Comparison of ENCODE assay signal across 26 cellular contexts in genomic region chr4:183354213-183354612, GRCh38. TPM values are rescaled to one million over a fixed set of nuclear protein-coding genes. Genes with fewer than 3 reads are reported as not detected.
A peak's percentile ranks its signal among the peaks of the same experiment; 100 is the strongest.
DNase-seq lines count a peak whose midpoint lies in the region; TF ChIP-seq lines count a peak whose summit lies in the region.
"Had no signal": no experiment of that assay in that cellular context is flagged by ENCODE, and none has a peak within 500 bp of the region (broad histone marks: within the 10 kb centered on the region; RNA-seq: fewer than 3 reads in every experiment).

No MANE protein-coding gene starts in this region.

- POLR2A ChIA-PET in MCF 10A (lab: Yijun Ruan, JAX) = interaction anchor here (1.6 kb wide), 1 partner anchor 85 kb away, joined by 8 read pairs; no protein-coding TSS in a partner anchor

- intact Hi-C loops in MCF 10A (cut with micrococcal nuclease) = no loop called here
- intact Hi-C loops in breast epithelium (cut with DNase I; ENCODE audit: low total_unique reads) = no loop called here
- intact Hi-C loops in esophagus squamous epithelium (cut with DNase I) = no loop called here
- intact Hi-C loops in prostate gland (cut with DNase I) = no loop called here

- no peaks in the 10 kb centered on the region for H3K36me3 ChIP-seq in breast epithelium
- no peaks in the 10 kb centered on the region for H3K36me3 ChIP-seq in esophagus squamous epithelium
- no peaks in the 10 kb centered on the region for H3K36me3 ChIP-seq in prostate gland
- H3K36me3 ChIP-seq: right atrium auricular region, thoracic aorta had no signal

- peaks cover 1% of the 10 kb centered on the region for H3K36me3 Mint-ChIP-seq in MCF 10A (ENCODE audit: insufficient read depth, unreplicated experiment)
- H3K36me3 Mint-ChIP-seq: stimulated activated effector memory CD8-positive, alpha-beta T cell treated with anti-CD3 and anti-CD28 coated beads, Interleukin-12 subunit alpha, Interleukin-12 subunit beta, amount 100 ng/mL, for 72 hours had no signal

- WGBS in esophagus squamous epithelium, 2 donors = 42 to 71% methylated on average over 9 of the region's 9 CpGs
- 37% methylated on average over 9 of the region's 9 CpGs for WGBS in prostate gland

- H3K9me3 ChIP-seq in breast epithelium (no peaks in the 10 kb centered on the region), esophagus squamous epithelium (no peaks in the 10 kb centered on the region), prostate gland (no peaks in the 10 kb centered on the region)
- H3K9me3 ChIP-seq: right atrium auricular region, thoracic aorta had no signal

- no peaks in the 10 kb centered on the region for H3K4me1 ChIP-seq in breast epithelium
- peaks cover 15 to 84% (median 25%) of the 10 kb centered on the region in 3 donors for H3K4me1 ChIP-seq in esophagus squamous epithelium
- no peaks in the 10 kb centered on the region for H3K4me1 ChIP-seq in prostate gland (replicated peaks)
- H3K4me1 ChIP-seq: right atrium auricular region had no signal

- TF ChIP-seq CTCF in MCF 10A (IDR thresholded peaks at IDR 0.05; ENCODE audit: unreplicated experiment) (no peak), breast epithelium (IDR thresholded peaks at IDR 0.05) (no peak), esophagus squamous epithelium (IDR thresholded peaks at IDR 0.05) (no peak), prostate gland (IDR thresholded peaks at IDR 0.05) (no peak)

- H3K4me3 ChIP-seq in breast epithelium (no peak overlapping the region), esophagus squamous epithelium (no peak overlapping the region), prostate gland (no peak overlapping the region)
- H3K4me3 ChIP-seq: PC-9, right atrium auricular region, thoracic aorta had no signal

- H3K27me3 ChIP-seq in breast epithelium (no peaks in the 10 kb centered on the region), esophagus squamous epithelium (no peaks in the 10 kb centered on the region), prostate gland (replicated peaks; ENCODE audit: insufficient read depth) (no peaks in the 10 kb centered on the region)
- H3K27me3 ChIP-seq: right atrium auricular region had no signal

- H3K9me3 Mint-ChIP-seq in MCF 10A (ENCODE audit: unreplicated experiment) = no peaks in the 10 kb centered on the region
- H3K9me3 Mint-ChIP-seq: activated CD8-positive, alpha-beta T cell treated with anti-CD3 and anti-CD28 coated beads for 36 hours; activated naive CD4-positive, alpha-beta T cell treated with anti-CD3 and anti-CD28 coated beads for 36 hours; activated T-cell treated with anti-CD3 and anti-CD28 coated beads, Interleukin-2, amount 50 U/mL, for 24 hours; central memory CD8-positive, alpha-beta T cell; HFFc6; stimulated activated effector memory CD8-positive, alpha-beta T cell treated with anti-CD3 and anti-CD28 coated beads, Interleukin-12 subunit alpha, Interleukin-12 subunit beta, amount 100 ng/mL, for 72 hours had no signal

- DNase-seq in MCF 10A (ENCODE audit: unreplicated experiment) (peak; percentile 67), breast epithelium (ENCODE audit: low spot score in 2 of 2) (no peak), NCI-H69 (lab: John Stamatoyannopoulos, UW) (peak; percentile 83), esophagus squamous epithelium (lab: John Stamatoyannopoulos, UW) (no peak), prostate gland (ENCODE audit: low spot score) (peak; percentile 17), OCI-M2 (lab: John Stamatoyannopoulos, UW; ENCODE audit: unreplicated experiment) (no peak), RKO (ENCODE audit: low spot score) (no peak), putamen (ENCODE audit: low spot score) (no peak)
- DNase-seq: ACHN; activated CD8-positive, alpha-beta T cell treated with anti-CD3 and anti-CD28 coated beads for 36 hours; activated naive CD4-positive, alpha-beta T cell treated with anti-CD3 and anti-CD28 coated beads for 36 hours; activated T-cell treated with anti-CD3 and anti-CD28 coated beads, Interleukin-2, amount 50 U/mL, for 24 hours; C1 segment of cervical spinal cord; HFFc6; left cardiac atrium; NCI-H1092 treated with DMSO at 0.1 percent for 48 hours; occipital lobe; PC-9; T-helper 2 cell had no signal

- TF ChIP-seq POLR2A in breast epithelium (IDR thresholded peaks at IDR 0.05) (no peak), esophagus squamous epithelium (IDR thresholded peaks at IDR 0.05) (no peak), prostate gland (IDR thresholded peaks at IDR 0.05) (no peak)

- no peaks in the 10 kb centered on the region for H3K27me3 Mint-ChIP-seq in MCF 10A (ENCODE audit: insufficient read depth, unreplicated experiment)

- CTCF ChIA-PET in MCF 10A (lab: Yijun Ruan, JAX) = no interaction called here

- H3K27ac ChIP-seq in breast epithelium (no peak overlapping the region), esophagus squamous epithelium (peak overlapping the region; percentile 36 to 75 (median 60)), prostate gland (no peak overlapping the region)
- H3K27ac ChIP-seq: PC-9, right atrium auricular region, thoracic aorta had no signal

- no TSS peak for BruUV-seq in MCF 10A (replicated peaks; lab: Mats Ljungman, UMichigan)

- H3K4me1 Mint-ChIP-seq in MCF 10A (ENCODE audit: insufficient read depth, unreplicated experiment) = peaks cover 34% of the 10 kb centered on the region
- H3K4me1 Mint-ChIP-seq: central memory CD8-positive, alpha-beta T cell had no signal

- H3K4me3 Mint-ChIP-seq in MCF 10A (ENCODE audit: unreplicated experiment) = no peak overlapping the region
- H3K4me3 Mint-ChIP-seq: activated CD8-positive, alpha-beta T cell treated with anti-CD3 and anti-CD28 coated beads for 36 hours; activated naive CD4-positive, alpha-beta T cell treated with anti-CD3 and anti-CD28 coated beads for 36 hours; activated T-cell treated with anti-CD3 and anti-CD28 coated beads, Interleukin-2, amount 50 U/mL, for 24 hours; central memory CD8-positive, alpha-beta T cell; HFFc6; stimulated activated effector memory CD8-positive, alpha-beta T cell treated with anti-CD3 and anti-CD28 coated beads, Interleukin-12 subunit alpha, Interleukin-12 subunit beta, amount 100 ng/mL, for 72 hours had no signal

- no peak overlapping the region for H3K27ac Mint-ChIP-seq in MCF 10A (ENCODE audit: low read depth, unreplicated experiment)
- H3K27ac Mint-ChIP-seq: activated CD8-positive, alpha-beta T cell treated with anti-CD3 and anti-CD28 coated beads for 36 hours; activated naive CD4-positive, alpha-beta T cell treated with anti-CD3 and anti-CD28 coated beads for 36 hours; activated T-cell treated with anti-CD3 and anti-CD28 coated beads, Interleukin-2, amount 50 U/mL, for 24 hours; HFFc6; stimulated activated effector memory CD8-positive, alpha-beta T cell treated with anti-CD3 and anti-CD28 coated beads, Interleukin-12 subunit alpha, Interleukin-12 subunit beta, amount 100 ng/mL, for 72 hours had no signal

RNA-seq across cellular contexts. Expression of gene CLDN24, which starts 32.0 kb away (rescaled TPM):
- total RNA-seq in MCF 10A (2022) (not detected in 2 replicates), breast epithelium (not detected), esophagus squamous epithelium (not detected), prostate gland (not detected)
- total RNA-seq: activated CD8-positive, alpha-beta T cell treated with anti-CD3 and anti-CD28 coated beads for 36 hours; activated naive CD4-positive, alpha-beta T cell treated with anti-CD3 and anti-CD28 coated beads for 36 hours; glomerular endothelial cell; HFFc6; left cardiac atrium; NCI-H460; occipital lobe; PC-9; right atrium auricular region; SK-MEL-5; thoracic aorta had no signal

RNA-seq across cellular contexts. Expression of gene CLDN22, which starts 34.1 kb away (rescaled TPM):
- total RNA-seq in MCF 10A (2022) (not detected in 2 replicates), breast epithelium (not detected), esophagus squamous epithelium (under 1 TPM in 1 of 4 donors, not detected in 3; 0.85 TPM), prostate gland (not detected)
- total RNA-seq: activated CD8-positive, alpha-beta T cell treated with anti-CD3 and anti-CD28 coated beads for 36 hours; activated naive CD4-positive, alpha-beta T cell treated with anti-CD3 and anti-CD28 coated beads for 36 hours; glomerular endothelial cell; HFFc6; left cardiac atrium; NCI-H460; occipital lobe; PC-9; right atrium auricular region; SK-MEL-5; thoracic aorta had no signal

Comparison
In these comparisons a context has a peak if more than half of its experiments do, and no peak if none do; other contexts are left out.
1. DNase-seq: peak in MCF 10A (single experiment), NCI-H69 (single experiment) and prostate gland (single experiment); none in breast epithelium (0 of 2), esophagus squamous epithelium (single experiment), OCI-M2 (single experiment), RKO (single experiment) and putamen (single experiment).
2. H3K27ac ChIP-seq: peak in esophagus squamous epithelium (4 of 4); none in breast epithelium (0 of 2) and prostate gland (0 of 2).